ENCODE assay signal across 33 cellular contexts in the genomic region with DNA sequence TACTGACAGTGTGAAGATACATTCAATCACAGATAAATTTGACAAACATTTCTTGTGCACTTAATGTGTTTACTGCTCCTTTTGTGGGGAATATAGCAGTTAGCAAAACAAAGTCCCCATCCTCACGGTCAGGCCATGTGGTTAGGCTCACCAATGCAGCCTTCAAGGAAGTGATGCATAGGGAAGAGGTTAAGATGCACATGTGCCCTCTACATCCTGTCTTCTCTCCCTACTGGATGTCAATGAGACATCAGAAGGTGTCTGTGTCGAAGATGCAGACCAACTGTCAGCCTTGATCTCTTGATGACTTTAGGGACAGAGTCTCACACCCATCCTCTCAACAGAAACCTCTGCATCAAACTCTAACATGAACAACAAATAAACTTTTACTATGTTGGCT.
"Had no signal": no experiment of that assay in that cellular context is flagged by ENCODE, and none has a peak within 500 bp of the region (broad histone marks: within the 10 kb centered on the region; RNA-seq: fewer than 3 reads in every experiment).

No MANE protein-coding gene starts in this region.

- H3K4me1 Mint-ChIP-seq: activated CD4-positive, alpha-beta T cell treated with anti-CD3 and anti-CD28 coated beads for 36 hours; activated CD4-positive, alpha-beta T cell treated with anti-CD3 and anti-CD28 coated beads, Interleukin-2, amount 10 ng/mL, durations not matched to agents 24 days and 14 days; activated CD8-positive, alpha-beta memory T cell treated with anti-CD3 and anti-CD28 coated beads, Interleukin-2, amount 10 ng/mL, durations not matched to agents 7 days and 5 days; activated naive CD4-positive, alpha-beta T cell treated with anti-CD3 and anti-CD28 coated beads, Interleukin-2, amount 50 U/mL, for 24 hours; activated naive CD8-positive, alpha-beta T cell treated with anti-CD3 and anti-CD28 coated beads for 36 hours; activated naive CD8-positive, alpha-beta T cell treated with anti-CD3 and anti-CD28 coated beads, Interleukin-2, amount 50 U/mL, for 24 hours; brain; endodermal cell had no signal

- ATAC-seq: activated CD4-positive, alpha-beta T cell treated with anti-CD3 and anti-CD28 coated beads for 36 hours; activated CD8-positive, alpha-beta memory T cell treated with anti-CD3 and anti-CD28 coated beads, Interleukin-2, amount 10 ng/mL, durations not matched to agents 7 days and 5 days; activated CD8-positive, alpha-beta T cell treated with anti-CD3 and anti-CD28 coated beads, Interleukin-2, amount 10 ng/mL, durations not matched to agents 7 days and 5 days; activated naive CD8-positive, alpha-beta T cell treated with anti-CD3 and anti-CD28 coated beads, Interleukin-2, amount 50 U/mL, for 24 hours had no signal

- H3K27ac Mint-ChIP-seq: activated CD4-positive, alpha-beta memory T cell treated with anti-CD3 and anti-CD28 coated beads for 36 hours; activated CD4-positive, alpha-beta T cell treated with anti-CD3 and anti-CD28 coated beads for 36 hours; activated CD4-positive, alpha-beta T cell treated with anti-CD3 and anti-CD28 coated beads, Interleukin-2, amount 10 ng/mL, durations not matched to agents 24 days and 14 days; activated CD8-positive, alpha-beta memory T cell treated with anti-CD3 and anti-CD28 coated beads, Interleukin-2, amount 10 ng/mL, durations not matched to agents 7 days and 5 days; activated CD8-positive, alpha-beta T cell treated with anti-CD3 and anti-CD28 coated beads, Interleukin-2, amount 10 ng/mL, durations not matched to agents 7 days and 5 days; activated naive CD4-positive, alpha-beta T cell treated with anti-CD3 and anti-CD28 coated beads for 36 hours; activated naive CD4-positive, alpha-beta T cell treated with anti-CD3 and anti-CD28 coated beads, Interleukin-2, amount 50 U/mL, for 24 hours; activated naive CD8-positive, alpha-beta T cell treated with anti-CD3 and anti-CD28 coated beads for 36 hours; activated naive CD8-positive, alpha-beta T cell treated with anti-CD3 and anti-CD28 coated beads, Interleukin-2, amount 50 U/mL, for 24 hours; activated T-helper 1 cell treated with anti-CD3 and anti-CD28 coated beads, Interleukin-12 subunit alpha, Interleukin-12 subunit beta, Interleukin-2, Interleukin-4 antibody, amounts not matched to agents 30 ng/mL and 10 ng/mL and 1 ng/mL, durations not matched to agents 14 hours and 24 hours and 36 hours; activated T-helper 2 cell treated with anti-CD3 and anti-CD28 coated beads, Interferon-gamma antibody, Interleukin-2, Interleukin-4, amounts not matched to agents 10 μg/mL and 5 μg/mL and 100 μg/mL, durations not matched to agents 14 hours and 24 hours and 36 hours; brain; endodermal cell had no signal

- H3K36me3 Mint-ChIP-seq: activated CD4-positive, alpha-beta memory T cell treated with anti-CD3 and anti-CD28 coated beads for 36 hours; activated CD8-positive, alpha-beta memory T cell treated with anti-CD3 and anti-CD28 coated beads, Interleukin-2, amount 10 ng/mL, durations not matched to agents 7 days and 5 days; activated naive CD4-positive, alpha-beta T cell treated with anti-CD3 and anti-CD28 coated beads, Interleukin-2, amount 50 U/mL, for 24 hours; activated naive CD8-positive, alpha-beta T cell treated with anti-CD3 and anti-CD28 coated beads for 36 hours; brain had no signal

- H3K4me3 ChIP-seq: adrenal gland, ascending aorta, breast epithelium, cardiac muscle cell, colonic mucosa, dorsolateral prefrontal cortex, esophagus muscularis mucosa had no signal

- DNase-seq: activated CD4-positive, alpha-beta memory T cell treated with anti-CD3 and anti-CD28 coated beads for 36 hours; activated CD4-positive, alpha-beta T cell treated with anti-CD3 and anti-CD28 coated beads for 36 hours; activated CD4-positive, alpha-beta T cell treated with anti-CD3 and anti-CD28 coated beads, Interleukin-2, amount 10 ng/mL, durations not matched to agents 24 days and 14 days; activated CD4-positive, CD25-positive, alpha-beta regulatory T cell; activated CD4-positive, CD25-positive, alpha-beta regulatory T cell treated with anti-CD3 and anti-CD28 coated beads, Interleukin-2, amount 50 U/mL, for 72 hours; activated CD8-positive, alpha-beta memory T cell treated with anti-CD3 and anti-CD28 coated beads, Interleukin-2, amount 10 ng/mL, durations not matched to agents 7 days and 5 days; activated CD8-positive, alpha-beta memory T cell treated with anti-CD3 and anti-CD28 coated beads, Interleukin-2, amount 50 U/mL, for 4 hours; activated CD8-positive, alpha-beta T cell treated with anti-CD3 and anti-CD28 coated beads, Interleukin-2, amount 10 ng/mL, durations not matched to agents 7 days and 5 days; activated effector memory CD4-positive, alpha-beta T cell treated with anti-CD3 and anti-CD28 coated beads, Interleukin-2, amount 50 U/mL, for 16 hours; activated naive CD4-positive, alpha-beta T cell treated with anti-CD3 and anti-CD28 coated beads for 36 hours; activated naive CD8-positive, alpha-beta T cell treated with anti-CD3 and anti-CD28 coated beads for 36 hours; activated naive CD8-positive, alpha-beta T cell treated with anti-CD3 and anti-CD28 coated beads, Interleukin-2, amount 50 U/mL, for 24 hours; activated T-cell treated with anti-CD3 and anti-CD28 coated beads, Interleukin-2, amount 50 U/mL, for 1 hour; activated T-cell treated with anti-CD3 and anti-CD28 coated beads, Interleukin-2, amount 50 U/mL, for 48 hours; adrenal gland; amygdala; central memory CD4-positive, alpha-beta T cell; cerebellar nuclear complex; colonic mucosa; dorsolateral prefrontal cortex; effector memory CD4-positive, alpha-beta T cell; endodermal cell; erythroblast; head of caudate nucleus; T-helper 2 cell had no signal

- H3K27me3 Mint-ChIP-seq: activated CD4-positive, alpha-beta T cell treated with anti-CD3 and anti-CD28 coated beads, Interleukin-2, amount 10 ng/mL, durations not matched to agents 24 days and 14 days; activated CD8-positive, alpha-beta memory T cell treated with anti-CD3 and anti-CD28 coated beads, Interleukin-2, amount 10 ng/mL, durations not matched to agents 7 days and 5 days had no signal

- H3K9me3 Mint-ChIP-seq: activated CD4-positive, alpha-beta memory T cell treated with anti-CD3 and anti-CD28 coated beads for 36 hours; activated T-helper 2 cell treated with anti-CD3 and anti-CD28 coated beads, Interferon-gamma antibody, Interleukin-2, Interleukin-4, amounts not matched to agents 10 μg/mL and 5 μg/mL and 100 μg/mL, durations not matched to agents 14 hours and 24 hours and 36 hours had no signal

- H3K4me3 Mint-ChIP-seq: activated CD4-positive, alpha-beta memory T cell treated with anti-CD3 and anti-CD28 coated beads for 36 hours; activated CD4-positive, alpha-beta T cell treated with anti-CD3 and anti-CD28 coated beads for 36 hours; activated CD4-positive, alpha-beta T cell treated with anti-CD3 and anti-CD28 coated beads, Interleukin-2, amount 10 ng/mL, durations not matched to agents 24 days and 14 days; activated CD8-positive, alpha-beta memory T cell treated with anti-CD3 and anti-CD28 coated beads, Interleukin-2, amount 10 ng/mL, durations not matched to agents 7 days and 5 days; activated CD8-positive, alpha-beta T cell treated with anti-CD3 and anti-CD28 coated beads, Interleukin-2, amount 10 ng/mL, durations not matched to agents 7 days and 5 days; activated naive CD4-positive, alpha-beta T cell treated with anti-CD3 and anti-CD28 coated beads for 36 hours; activated naive CD4-positive, alpha-beta T cell treated with anti-CD3 and anti-CD28 coated beads, Interleukin-2, amount 50 U/mL, for 24 hours; activated naive CD8-positive, alpha-beta T cell treated with anti-CD3 and anti-CD28 coated beads for 36 hours; activated naive CD8-positive, alpha-beta T cell treated with anti-CD3 and anti-CD28 coated beads, Interleukin-2, amount 50 U/mL, for 24 hours; activated T-helper 1 cell treated with anti-CD3 and anti-CD28 coated beads, Interleukin-12 subunit alpha, Interleukin-12 subunit beta, Interleukin-2, Interleukin-4 antibody, amounts not matched to agents 30 ng/mL and 10 ng/mL and 1 ng/mL, durations not matched to agents 14 hours and 24 hours and 36 hours; brain; endodermal cell had no signal
